Comparison of ENCODE assay signal across 8 cellular contexts in genomic region chr1:151371744-151372410, GRCh38. TPM values are rescaled to one million over a fixed set of nuclear protein-coding genes. Genes with fewer than 3 reads are reported as not detected.
A peak's percentile ranks its signal among the peaks of the same experiment; 100 is the strongest.
DNase-seq lines count a peak whose midpoint lies in the region; ATAC-seq and TF ChIP-seq lines count a peak whose summit lies in the region.

No MANE protein-coding gene starts in this region.

- peaks cover 18% of the 10 kb centered on the region for H3K4me1 ChIP-seq in mesodermal cell (ENCODE audit: control insufficient read depth, insufficient read depth, low read length, poor library complexity, severe bottlenecking)

- H3K27me3 ChIP-seq in dorsolateral prefrontal cortex = no peaks in the 10 kb centered on the region

- WGBS in mesodermal cell (ENCODE audit: insufficient coverage in 2 of 2), 2 experiments = 89 to 94% methylated on average over 3 to 5 of the region's 8 CpGs

- ATAC-seq in HG03039 (IDR thresholded peaks at IDR 0.05; ENCODE audit: unreplicated experiment) = no peak

- peaks cover 3% of the 10 kb centered on the region for H3K36me3 ChIP-seq in mesodermal cell (ENCODE audit: control insufficient read depth, insufficient read depth, low read length)

- intact Hi-C loops in dorsolateral prefrontal cortex (cut with DNase I) = no loop called here

- no peaks in the 10 kb centered on the region for H3K9me3 ChIP-seq in mesodermal cell (ENCODE audit: control insufficient read depth, low read length)

- H3K27ac ChIP-seq in dorsolateral prefrontal cortex (peak overlapping the region in 58 of 59 donors; percentile 0 to 88 (median 72)), mesodermal cell (ENCODE audit: low read depth, low read length, severe bottlenecking) (peak overlapping the region; percentile 57)

- DNase-seq in COLO829 (ENCODE audit: low spot score) = peak; percentile 46
- peak; percentile 60 for DNase-seq in NCI-H2196 treated with DMSO at 0.1 percent for 48 hours (lab: John Stamatoyannopoulos, UW; ENCODE audit: unreplicated experiment)
- peak in 2 of 10 donors; percentile 57 to 58 for DNase-seq in dorsolateral prefrontal cortex
- no peak for DNase-seq in mesenteric fat pad (ENCODE audit: low spot score)
- no peak for DNase-seq in HuH-7 (ENCODE audit: low spot score)
- DNase-seq in stimulated activated CD4-positive, alpha-beta T cell treated with anti-CD3 and anti-CD28 coated beads, Interleukin-15, amount 100 ng/mL, for 24 hours = no peak

- H3K4me3 ChIP-seq in dorsolateral prefrontal cortex (peak overlapping the region in 58 of 59 donors; percentile 2 to 63 (median 48)), mesodermal cell (ENCODE audit: extremely low read depth, insufficient read depth, low read length, poor library complexity, severe bottlenecking) (peak overlapping the region; percentile 43)

- no peak for TF ChIP-seq CTCF in dorsolateral prefrontal cortex (IDR thresholded peaks at IDR 0.05 in 54 of 56, conservative IDR thresholded peaks at IDR 0.05 in 2 of 56; ENCODE audit: low read depth in 1 of 56, partially characterized antibody in 56 of 56)

RNA-seq across cellular contexts. Expression of gene SELENBP1, which starts 0.6 kb away (rescaled TPM):
- total RNA-seq in dorsolateral prefrontal cortex (100 to 1,000 TPM in 1 of 120 experiments, 10 to 100 TPM in 119; 14.5 to 109 (median 42.1) TPM), mesenteric fat pad (63.0 TPM)
- polyA plus RNA-seq in mesodermal cell (2013, experiment 1 of 2) = 45.9 TPM
- 40.1 TPM for polyA plus RNA-seq in mesodermal cell (2013, experiment 2 of 2)

RNA-seq across cellular contexts. Expression of gene RFX5, which starts 24.8 kb away (rescaled TPM):
- 10 to 100 TPM; 21.1 to 65.9 (median 38.7) TPM for total RNA-seq in dorsolateral prefrontal cortex
- 42.8 TPM for polyA plus RNA-seq in mesodermal cell (2013, experiment 1 of 2)
- 45.9 TPM for polyA plus RNA-seq in mesodermal cell (2013, experiment 2 of 2)
- total RNA-seq in mesenteric fat pad = 29.2 TPM

RNA-seq across cellular contexts. Expression of gene PSMB4, which starts 27.5 kb away (rescaled TPM):
- 100 to 1,000 TPM; 103 to 226 (median 181) TPM for total RNA-seq in dorsolateral prefrontal cortex
- 308 TPM for polyA plus RNA-seq in mesodermal cell (2013, experiment 1 of 2)
- polyA plus RNA-seq in mesodermal cell (2013, experiment 2 of 2) = 270 TPM
- 229 TPM for total RNA-seq in mesenteric fat pad

RNA-seq across cellular contexts. Expression of gene PI4KB, which starts 44.7 kb away (rescaled TPM):
- total RNA-seq in dorsolateral prefrontal cortex = 100 to 1,000 TPM in 23 of 120 experiments, 10 to 100 TPM in 97; 67.1 to 120 (median 92.2) TPM
- 33.9 TPM for polyA plus RNA-seq in mesodermal cell (2013, experiment 1 of 2)
- polyA plus RNA-seq in mesodermal cell (2013, experiment 2 of 2) = 31.7 TPM
- total RNA-seq in mesenteric fat pad = 84.4 TPM

Comparison
In these comparisons a context has a peak if more than half of its experiments do, and no peak if none do; other contexts are left out.
1. DNase-seq: peak in COLO829 (single experiment) and NCI-H2196 treated with DMSO at 0.1 percent for 48 hours (single experiment); none in mesenteric fat pad (single experiment), HuH-7 (single experiment) and stimulated activated CD4-positive, alpha-beta T cell treated with anti-CD3 and anti-CD28 coated beads, Interleukin-15, amount 100 ng/mL, for 24 hours (single experiment).